27 cellular contexts compared by ENCODE assay signal in genomic region chr2:223545830-223546229, GRCh38. TPM values are rescaled to one million over a fixed set of nuclear protein-coding genes. Genes with fewer than 3 reads are reported as not detected.
A peak's percentile ranks its signal among the peaks of the same experiment; 100 is the strongest.
DNase-seq lines count a peak whose midpoint lies in the region; ATAC-seq and TF ChIP-seq lines count a peak whose summit lies in the region.
"Had no signal": no experiment of that assay in that cellular context is flagged by ENCODE, and none has a peak within 500 bp of the region (broad histone marks: within the 10 kb centered on the region; RNA-seq: fewer than 3 reads in every experiment).

No MANE protein-coding gene starts in this region.

- H3K27ac ChIP-seq in HCT116 (ENCODE audit: low read depth, low read length) = peak overlapping the region; percentile 98
- no peak overlapping the region for H3K27ac ChIP-seq in liver (ENCODE audit: low read depth in 1 of 2, low read length in 2 of 2)
- no peak overlapping the region for H3K27ac ChIP-seq in GM23338 (ENCODE audit: low read depth)
- H3K27ac ChIP-seq: coronary artery, KMS-11, SJSA1 had no signal

- H2AFZ ChIP-seq in HCT116 (ENCODE audit: low read depth, low read length, poor library complexity, severe bottlenecking) (no peak overlapping the region), GM23338 (no peak overlapping the region)

- no peak for TF ChIP-seq RAD21 in HCT116 (IDR thresholded peaks at IDR 0.05; ENCODE audit: low read depth)
- TF ChIP-seq RAD21 in liver (IDR thresholded peaks at IDR 0.05) = no peak

- H3K4me3 Mint-ChIP-seq in GM23338 = no peak overlapping the region
- no peak overlapping the region for H3K4me3 Mint-ChIP-seq in activated naive CD4-positive, alpha-beta T cell treated with anti-CD3 and anti-CD28 coated beads for 36 hours
- H3K4me3 Mint-ChIP-seq: CD4-positive, CD25-positive, alpha-beta regulatory T cell; effector memory CD8-positive, alpha-beta T cell; neural crest cell; stimulated activated naive CD8-positive, alpha-beta T cell treated with anti-CD3 and anti-CD28 coated beads, Interleukin-15, Interleukin-2, amounts not matched to agents 100 ng/mL and 50 ng/mL, for 24 hours had no signal

- H3K4me1 Mint-ChIP-seq in GM23338 = no peaks in the 10 kb centered on the region
- no peaks in the 10 kb centered on the region for H3K4me1 Mint-ChIP-seq in activated naive CD4-positive, alpha-beta T cell treated with anti-CD3 and anti-CD28 coated beads for 36 hours (ENCODE audit: low read depth)
- H3K4me1 Mint-ChIP-seq: CD4-positive, CD25-positive, alpha-beta regulatory T cell had no signal

- H3K4me3 ChIP-seq in HCT116 (replicated peaks in 1 of 2; ENCODE audit: low read depth in 1 of 2, low read length in 2 of 2) (no peak overlapping the region), liver (ENCODE audit: low read depth in 1 of 3, low read length in 3 of 3) (no peak overlapping the region), GM23338 (no peak overlapping the region)
- H3K4me3 ChIP-seq: coronary artery, lung, SJSA1 had no signal

- RAD21 ChIA-PET in HCT116 (lab: Charles Lee; ENCODE audit: low non-redundant PET in 1 of 2, low total read pairs in 2 of 2, uncharacterized antibody in 2 of 2, unreplicated experiment in 2 of 2) = no interaction called here

- no TSS peak for BruUV-seq in HCT116 (replicated peaks; lab: Mats Ljungman, UMichigan)

- H3K27me3 Mint-ChIP-seq in GM23338 (ENCODE audit: insufficient read depth, low read depth, poor library complexity) = no peaks in the 10 kb centered on the region
- peaks cover 3% of the 10 kb centered on the region for H3K27me3 Mint-ChIP-seq in activated naive CD4-positive, alpha-beta T cell treated with anti-CD3 and anti-CD28 coated beads for 36 hours (ENCODE audit: low read depth)
- H3K27me3 Mint-ChIP-seq: CD4-positive, CD25-positive, alpha-beta regulatory T cell; stimulated activated naive CD8-positive, alpha-beta T cell treated with anti-CD3 and anti-CD28 coated beads, Interleukin-15, Interleukin-2, amounts not matched to agents 100 ng/mL and 50 ng/mL, for 24 hours had no signal

- no peak overlapping the region for H3K27ac Mint-ChIP-seq in GM23338
- H3K27ac Mint-ChIP-seq in activated naive CD4-positive, alpha-beta T cell treated with anti-CD3 and anti-CD28 coated beads for 36 hours = no peak overlapping the region
- H3K27ac Mint-ChIP-seq: CD4-positive, CD25-positive, alpha-beta regulatory T cell; effector memory CD8-positive, alpha-beta T cell; stimulated activated naive CD8-positive, alpha-beta T cell treated with anti-CD3 and anti-CD28 coated beads, Interleukin-15, Interleukin-2, amounts not matched to agents 100 ng/mL and 50 ng/mL, for 24 hours had no signal

- ATAC-seq in HCT116 (no peak), GM23338 (no peak)
- ATAC-seq: effector memory CD8-positive, alpha-beta T cell; esophagus mucosa; sciatic nerve had no signal

- H3K9ac ChIP-seq in HCT116 (ENCODE audit: low read length) = peak overlapping the region; percentile 14
- no peak overlapping the region for H3K9ac ChIP-seq in liver (ENCODE audit: low read depth in 1 of 2, low read length in 2 of 2)
- H3K9ac ChIP-seq: KMS-11 had no signal

- CTCF ChIA-PET in HCT116 (lab: Charles Lee) = no interaction called here
- CTCF ChIA-PET in activated naive CD4-positive, alpha-beta T cell treated with anti-CD3 and anti-CD28 coated beads for 36 hours (lab: Charles Lee) = no interaction called here

- H3K27me3 ChIP-seq in HCT116 (ENCODE audit: insufficient read depth, low read length) (no peaks in the 10 kb centered on the region), liver (ENCODE audit: control insufficient read depth in 4 of 4, insufficient read depth in 4 of 4, low read length in 3 of 4) (peaks cover 0 to 8% (median 0%) of the 10 kb centered on the region in 4 donors), GM23338 (ENCODE audit: insufficient read depth) (no peaks in the 10 kb centered on the region)
- H3K27me3 ChIP-seq: SJSA1 had no signal

- no peaks in the 10 kb centered on the region for H3K9me3 Mint-ChIP-seq in GM23338
- no peaks in the 10 kb centered on the region for H3K9me3 Mint-ChIP-seq in activated naive CD4-positive, alpha-beta T cell treated with anti-CD3 and anti-CD28 coated beads for 36 hours
- H3K9me3 Mint-ChIP-seq: effector memory CD8-positive, alpha-beta T cell; neural crest cell; stimulated activated naive CD8-positive, alpha-beta T cell treated with anti-CD3 and anti-CD28 coated beads, Interleukin-15, Interleukin-2, amounts not matched to agents 100 ng/mL and 50 ng/mL, for 24 hours had no signal

- no peaks in the 10 kb centered on the region for H3F3A ChIP-seq in GM23338 (replicated peaks; ENCODE audit: low read depth)

- peak overlapping the region; percentile 10 for H3K4me2 ChIP-seq in HCT116 (ENCODE audit: low read length)
- no peak overlapping the region for H3K4me2 ChIP-seq in GM23338
- H3K4me2 ChIP-seq: KMS-11 had no signal

- 17% methylated on average over 2 of the region's 2 CpGs for WGBS in liver

- H3K9me2 ChIP-seq in HCT116 (ENCODE audit: insufficient read depth) = no peaks in the 10 kb centered on the region
- H3K9me2 ChIP-seq in GM23338 (ENCODE audit: insufficient read depth) = no peaks in the 10 kb centered on the region

- TF ChIP-seq POLR2A in HCT116 (IDR thresholded peaks at IDR 0.05; ENCODE audit: borderline replicate concordance, extremely low read depth, insufficient read depth, insufficient read length) = no peak

- H3K9me3 ChIP-seq in HCT116 (ENCODE audit: control insufficient read depth in 1 of 2, insufficient read depth in 1 of 2, low read depth in 1 of 2, low read length in 2 of 2) (no peaks in the 10 kb centered on the region), liver (ENCODE audit: control insufficient read depth in 4 of 4, low read length in 3 of 4) (no peaks in the 10 kb centered on the region)
- H3K9me3 ChIP-seq: SJSA1 had no signal

- no peak for TF ChIP-seq CTCF in HCT116 (IDR thresholded peaks at IDR 0.05 in 2 of 3, conservative IDR thresholded peaks at IDR 0.05 in 1 of 3; ENCODE audit: borderline replicate concordance in 1 of 3, insufficient read depth in 1 of 3, low read depth in 2 of 3, low read length in 2 of 3)
- TF ChIP-seq CTCF in liver (IDR thresholded peaks at IDR 0.05; ENCODE audit: low read depth, low read length, missing input control) = no peak
- no peak for TF ChIP-seq CTCF in GM23338 (conservative IDR thresholded peaks at IDR 0.05; ENCODE audit: low read depth in 2 of 2)

- DNase-seq in HCT116 (ENCODE audit: low read depth, low spot score) = no peak
- DNase-seq in NCI-H774 (lab: John Stamatoyannopoulos, UW) = peak; percentile 42
- peak; percentile 36 for DNase-seq in amniotic epithelial cell (ENCODE audit: low read depth)
- no peak for DNase-seq in CD1c-positive myeloid dendritic cell (ENCODE audit: extremely low spot score)
- DNase-seq in NCI-H1436 treated with DMSO at 0.1 percent for 48 hours (lab: John Stamatoyannopoulos, UW) = no peak
- DNase-seq in GM23338 (ENCODE audit: low spot score) = no peak
- DNase-seq in activated naive CD4-positive, alpha-beta T cell treated with anti-CD3 and anti-CD28 coated beads for 36 hours = no peak
- DNase-seq: activated CD4-positive, alpha-beta T cell treated with anti-CD3 and anti-CD28 coated beads for 4 hours; activated naive CD4-positive, alpha-beta T cell; activated T-cell treated with anti-CD3 and anti-CD28 coated beads, Interleukin-2, amount 50 U/mL, for 48 hours; amygdala; CD4-positive, CD25-positive, alpha-beta regulatory T cell; effector memory CD8-positive, alpha-beta T cell; kidney; NCI-H187; NCI-H2227 treated with DMSO at 0.1 percent for 48 hours; NCI-H82; T-helper 2 cell had no signal

- POLR2A ChIA-PET in HCT116 (lab: Charles Lee) = no interaction called here

- H3K4me1 ChIP-seq in HCT116 (ENCODE audit: control insufficient read depth in 1 of 2, insufficient read depth in 2 of 2, low read length in 2 of 2) (peaks cover 51 to 57% of the 10 kb centered on the region in 2 experiments), liver (ENCODE audit: control insufficient read depth in 4 of 4, insufficient read depth in 4 of 4, low read length in 3 of 4) (peaks cover 0 to 4% (median 0%) of the 10 kb centered on the region in 4 donors), GM23338 (ENCODE audit: insufficient read depth) (no peaks in the 10 kb centered on the region)

- intact Hi-C loops in HCT116 (cut with micrococcal nuclease) = loop anchor here (5.0 kb wide), 1 partner anchor 84 kb away; no protein-coding TSS in a partner anchor
- intact Hi-C loops in activated naive CD4-positive, alpha-beta T cell treated with anti-CD3 and anti-CD28 coated beads for 36 hours (cut with micrococcal nuclease) = no loop called here

- no peaks in the 10 kb centered on the region for H4K20me1 ChIP-seq in HCT116 (ENCODE audit: insufficient read depth)
- H4K20me1 ChIP-seq in GM23338 (replicated peaks; ENCODE audit: insufficient read depth) = no peaks in the 10 kb centered on the region

- no peaks in the 10 kb centered on the region for H3K36me3 Mint-ChIP-seq in GM23338 (ENCODE audit: low read depth)
- H3K36me3 Mint-ChIP-seq in activated naive CD4-positive, alpha-beta T cell treated with anti-CD3 and anti-CD28 coated beads for 36 hours (ENCODE audit: low read depth) = no peaks in the 10 kb centered on the region
- H3K36me3 Mint-ChIP-seq: CD4-positive, CD25-positive, alpha-beta regulatory T cell had no signal

- H3K36me3 ChIP-seq in HCT116 (ENCODE audit: control insufficient read depth in 1 of 2, insufficient read depth in 2 of 2, low read length in 2 of 2) = peaks cover 0 to 23% of the 10 kb centered on the region in 2 experiments; a peak in 2 of 4 replicates
- H3K36me3 ChIP-seq in liver (ENCODE audit: control insufficient read depth in 4 of 4, insufficient read depth in 3 of 4, low read depth in 1 of 4, low read length in 3 of 4) = no peaks in the 10 kb centered on the region
- no peaks in the 10 kb centered on the region for H3K36me3 ChIP-seq in GM23338 (ENCODE audit: insufficient read depth)
- H3K36me3 ChIP-seq: SJSA1 had no signal

- H3K79me2 ChIP-seq in HCT116 (ENCODE audit: insufficient read depth, low read length) (peaks cover 40% of the 10 kb centered on the region), GM23338 (replicated peaks; ENCODE audit: insufficient read depth) (no peaks in the 10 kb centered on the region)

TF ChIP-seq in HCT116, 20 proteins besides CTCF, POLR2A, EP300 and RAD21 (continues in another document):
- no peak for TF ChIP-seq CEBPB (IDR thresholded peaks at IDR 0.05; ENCODE audit: low read depth)
- no peak for TF ChIP-seq EGR1 (IDR thresholded peaks at IDR 0.05; ENCODE audit: low read depth)

TF ChIP-seq in liver, 16 proteins besides CTCF, POLR2A, EP300 and RAD21 (continues in another document):
- no peak for TF ChIP-seq GABPA (IDR thresholded peaks at IDR 0.05 in 1 of 2, conservative IDR thresholded peaks at IDR 0.05 in 1 of 2)

TF ChIP-seq in GM23338, 12 proteins besides CTCF, POLR2A, EP300 and RAD21 (continues in another document):
- TF ChIP-seq CREB1 (CRISPR knock-in tag; IDR thresholded peaks at IDR 0.05; ENCODE audit: low read depth) = no peak

RNA-seq across cellular contexts. Expression of gene SCG2, which starts 56.3 kb away (rescaled TPM):
- total RNA-seq in HCT116 (2021; ENCODE audit: unreplicated experiment) (19.8 TPM), liver (not detected)
- 12.7 and 15.5 TPM in 2 replicates for polyA plus RNA-seq in HCT116 (2012)
- polyA plus RNA-seq in liver (not detected), GM23338 (2016; fragmentation: Nextera tagmentation; extraction: Ambion mirVana) (0.18 TPM in 1 of 2 replicates, not detected in the other)
- total RNA-seq in GM23338 (2014; rRNA removed; shearing (Covaris generic)) = 0.31 TPM in 2 replicates
- total RNA-seq in activated naive CD4-positive, alpha-beta T cell treated with anti-CD3 and anti-CD28 coated beads for 36 hours = not detected
- total RNA-seq: CD4-positive, CD25-positive, alpha-beta regulatory T cell had no signal
- polyA plus RNA-seq: CD4-positive, CD25-positive, alpha-beta regulatory T cell had no signal

Comparison
In these comparisons a context has a peak if more than half of its experiments do, and no peak if none do; other contexts are left out.
1. DNase-seq: peak in NCI-H774 (single experiment) and amniotic epithelial cell (single experiment); none in HCT116 (single experiment), CD1c-positive myeloid dendritic cell (single experiment), NCI-H1436 treated with DMSO at 0.1 percent for 48 hours (single experiment), GM23338 (single experiment) and activated naive CD4-positive, alpha-beta T cell treated with anti-CD3 and anti-CD28 coated beads for 36 hours (single experiment).
2. RNA of gene SCG2, which starts 56.3 kb away (total RNA-seq): 19.8 TPM in HCT116 (single experiment); 0.31 TPM in GM23338, not detected in liver and not detected in activated naive CD4-positive, alpha-beta T cell treated with anti-CD3 and anti-CD28 coated beads for 36 hours; every median in the first group is over 10 times any median in the second.